8 cellular contexts compared by ENCODE assay signal in genomic region chr6:53484409-53485280, GRCh38.
DNase-seq lines count a peak whose midpoint lies in the region; ATAC-seq and TF ChIP-seq lines count a peak whose summit lies in the region.

No MANE protein-coding gene starts in this region.

- TF ChIP-seq CTCF in Calu3 (IDR thresholded peaks at IDR 0.05; ENCODE audit: unreplicated experiment): peak; percentile 71
- TF ChIP-seq CTCF in OCI-LY3 (IDR thresholded peaks at IDR 0.05; ENCODE audit: low read depth, low read length): peak; percentile 98
- peak; percentile 79 to 96 (median 93) for TF ChIP-seq CTCF in thyroid gland (IDR thresholded peaks at IDR 0.05)

- ATAC-seq in GM21619 (IDR thresholded peaks at IDR 0.05; ENCODE audit: unreplicated experiment): no peak

- no peak for TF ChIP-seq POLR2A in thyroid gland (IDR thresholded peaks at IDR 0.05)

- peak overlapping the region; percentile 80 for H3K4me2 ChIP-seq in OCI-LY3 (ENCODE audit: low read length)

- H3K9me3 Mint-ChIP-seq in Calu3 (ENCODE audit: low read depth, unreplicated experiment) (no peaks in the 10 kb centered on the region), IgD-negative memory B cell (no peaks in the 10 kb centered on the region)

- H3K4me1 Mint-ChIP-seq in Calu3 (ENCODE audit: low read depth, unreplicated experiment) (no peaks in the 10 kb centered on the region), IgD-negative memory B cell (peaks cover 42 to 57% (median 46%) of the 10 kb centered on the region in 3 donors)

- H3K79me2 ChIP-seq in OCI-LY3 (ENCODE audit: low read length): no peaks in the 10 kb centered on the region

- H3K4me3 ChIP-seq in OCI-LY3 (ENCODE audit: low read length): peak overlapping the region; percentile 74
- H3K4me3 ChIP-seq in thyroid gland (replicated peaks in 1 of 3): no peak overlapping the region

- intact Hi-C loops in Calu3 (cut with micrococcal nuclease; ENCODE audit: unreplicated experiment): loop anchor here (1.0 kb wide), 2 partner anchors 312 to 380 kb away; no protein-coding TSS in a partner anchor
- intact Hi-C loops in thyroid gland (cut with DNase I): loop anchor here (5.0 kb wide), 2 partner anchors 47 to 312 kb away; no protein-coding TSS in a partner anchor

- H3K9ac ChIP-seq in OCI-LY3 (ENCODE audit: low read length): peak overlapping the region; percentile 45

- H3K4me3 Mint-ChIP-seq in Calu3 (ENCODE audit: low read depth, unreplicated experiment) (no peak overlapping the region), IgD-negative memory B cell (peak overlapping the region; percentile 3 to 76 (median 48))

- CTCF ChIA-PET in Calu3 (lab: Charles Lee): interaction anchor here (0.6 to 1.1 kb wide), 4 partner anchors 239 to 380 kb away, joined by 3 to 5 read pairs (median 4); no protein-coding TSS in a partner anchor

- H2AFZ ChIP-seq in OCI-LY3 (ENCODE audit: low read depth, low read length): peak overlapping the region; percentile 90

- H3K9me3 ChIP-seq in OCI-LY3 (ENCODE audit: insufficient read depth, low read length): no peaks in the 10 kb centered on the region
- H3K9me3 ChIP-seq in thyroid gland: no peaks in the 10 kb centered on the region

- no peaks in the 10 kb centered on the region for H4K20me1 ChIP-seq in OCI-LY3 (ENCODE audit: insufficient read depth, low read length)

- H3K27me3 ChIP-seq in OCI-LY3 (ENCODE audit: low read depth, low read length) (peaks cover 21% of the 10 kb centered on the region), thyroid gland (peaks cover 3% of the 10 kb centered on the region)

- DNase-seq in Calu3 (peak; percentile 64), activated T-cell treated with anti-CD3 and anti-CD28 coated beads for 48 hours (ENCODE audit: low read depth) (peak; percentile 39), fibroblast of peridontal ligament (ENCODE audit: extremely low read depth) (peak; percentile 91), nucleus accumbens (lab: John Stamatoyannopoulos, UW) (peak in 45 of 56 donors; percentile 5 to 91 (median 31)), thyroid gland (peak; percentile 68 to 75)

- H3K4me1 ChIP-seq in OCI-LY3 (ENCODE audit: low read length) (peaks cover 50% of the 10 kb centered on the region), thyroid gland (no peaks in the 10 kb centered on the region)

- H3K36me3 ChIP-seq in OCI-LY3 (replicated peaks; ENCODE audit: low read depth, low read length): no peaks in the 10 kb centered on the region
- no peaks in the 10 kb centered on the region for H3K36me3 ChIP-seq in thyroid gland

- H3K36me3 Mint-ChIP-seq in Calu3 (ENCODE audit: insufficient read depth, unreplicated experiment) (no peaks in the 10 kb centered on the region), IgD-negative memory B cell (peaks cover 3% of the 10 kb centered on the region)

- no peaks in the 10 kb centered on the region for H3K27me3 Mint-ChIP-seq in Calu3 (ENCODE audit: unreplicated experiment)
- peaks cover 9% of the 10 kb centered on the region for H3K27me3 Mint-ChIP-seq in IgD-negative memory B cell

- no TSS peak for BruUV-seq in Calu3 (replicated peaks; lab: Mats Ljungman, UMichigan)

- WGBS in thyroid gland, 2 donors: 33% methylated on average over 10 of the region's 10 CpGs

- no peak overlapping the region for H3K27ac Mint-ChIP-seq in Calu3 (ENCODE audit: unreplicated experiment)
- peak overlapping the region in 2 of 3 donors; percentile 22 to 85 for H3K27ac Mint-ChIP-seq in IgD-negative memory B cell

- H3K27ac ChIP-seq in OCI-LY3 (ENCODE audit: low read length) (peak overlapping the region; percentile 65), thyroid gland (no peak overlapping the region)

Comparison
In these comparisons a context has a peak if more than half of its experiments do, and no peak if none do; other contexts are left out.
1. DNase-seq: peak in every context shown above with its lines; median percentile 91 in fibroblast of peridontal ligament; 72 in thyroid gland; 64 in Calu3; 39 in activated T-cell treated with anti-CD3 and anti-CD28 coated beads for 48 hours; 31 in nucleus accumbens.